ENCODE assay signal across 8 cellular contexts in genomic region chr2:112794131-112794733, GRCh38. TPM values are rescaled to one million over a fixed set of nuclear protein-coding genes. Genes with fewer than 3 reads are reported as not detected.
DNase-seq lines count a peak whose midpoint lies in the region; ATAC-seq and TF ChIP-seq lines count a peak whose summit lies in the region.

No MANE protein-coding gene starts in this region.

- H3K36me3 ChIP-seq in Karpas-422 (ENCODE audit: insufficient read depth, low read length) = no peaks in the 10 kb centered on the region
- H3K36me3 ChIP-seq in adipocyte (ENCODE audit: control insufficient read depth, insufficient read depth, low read length, severe bottlenecking) = no peaks in the 10 kb centered on the region
- no peaks in the 10 kb centered on the region for H3K36me3 ChIP-seq in lower lobe of right lung
- no peaks in the 10 kb centered on the region for H3K36me3 ChIP-seq in H7 (replicated peaks; ENCODE audit: control insufficient read depth, insufficient read depth, low read length)

- no peaks in the 10 kb centered on the region for H3K79me2 ChIP-seq in Karpas-422 (ENCODE audit: low read length)

- no peak overlapping the region for H3K4me3 ChIP-seq in Karpas-422 (ENCODE audit: low read length)
- H3K4me3 ChIP-seq in adipocyte (ENCODE audit: low read length) = no peak overlapping the region
- H3K4me3 ChIP-seq in lower lobe of right lung = no peak overlapping the region
- H3K4me3 ChIP-seq in H7 (ENCODE audit: insufficient read depth, low read depth, low read length) = no peak overlapping the region

- H3K4me1 ChIP-seq in Karpas-422 (ENCODE audit: low read length) = peaks cover 10% of the 10 kb centered on the region
- H3K4me1 ChIP-seq in adipocyte (ENCODE audit: control insufficient read depth, insufficient read depth, low read length) = peaks cover 21% of the 10 kb centered on the region
- peaks cover 15% of the 10 kb centered on the region for H3K4me1 ChIP-seq in lower lobe of right lung

- intact Hi-C loops in lower lobe of right lung (cut with DNase I) = no loop called here

- H4K20me1 ChIP-seq in Karpas-422 (ENCODE audit: insufficient read depth, low read depth, low read length) = no peaks in the 10 kb centered on the region

- no peak overlapping the region; the same call in 1 of the 2 replicates for H3K27ac ChIP-seq in Karpas-422 (ENCODE audit: low read length)
- peak overlapping the region; percentile 38 for H3K27ac ChIP-seq in lower lobe of right lung

- H3K9me3 ChIP-seq in Karpas-422 (ENCODE audit: low read length) (no peaks in the 10 kb centered on the region), adipocyte (ENCODE audit: control insufficient read depth, low read length) (no peaks in the 10 kb centered on the region), lower lobe of right lung (no peaks in the 10 kb centered on the region)

- no peaks in the 10 kb centered on the region for H3K9me2 ChIP-seq in Karpas-422 (replicated peaks; ENCODE audit: insufficient read depth, low read length)

- no peak overlapping the region for H3K9ac ChIP-seq in Karpas-422 (ENCODE audit: low read length)
- H3K9ac ChIP-seq in adipocyte (ENCODE audit: low read length) = peak overlapping the region; percentile 22

- ATAC-seq in GM19043 (IDR thresholded peaks at IDR 0.05; ENCODE audit: low read depth, unreplicated experiment) (peak; percentile 68), lower lobe of right lung (peak; percentile 85 to 86)

- H3K4me2 ChIP-seq in Karpas-422 (ENCODE audit: low read depth, low read length, poor library complexity, severe bottlenecking) = peak overlapping the region; percentile 25

- no peaks in the 10 kb centered on the region for H3K27me3 ChIP-seq in Karpas-422 (ENCODE audit: low read length)
- H3K27me3 ChIP-seq in adipocyte (replicated peaks; ENCODE audit: control insufficient read depth, insufficient read depth, low read length) = no peaks in the 10 kb centered on the region
- H3K27me3 ChIP-seq in lower lobe of right lung (ENCODE audit: low read depth) = no peaks in the 10 kb centered on the region
- H3K27me3 ChIP-seq in H7 (ENCODE audit: control insufficient read depth, insufficient read depth, low read length) = no peaks in the 10 kb centered on the region

- DNase-seq in AG08396 (ENCODE audit: low spot score) (peak; percentile 68), Karpas-422 (peak; percentile 59), adipocyte (ENCODE audit: low read depth) (peak; percentile 35), lower lobe of right lung (peak; percentile 74), NCI-H2227 treated with DMSO at 0.1 percent for 48 hours (lab: John Stamatoyannopoulos, UW) (no peak), H7 (no peak), amniotic stem cell (lab: John Stamatoyannopoulos, UW) (no peak)

- TF ChIP-seq CTCF in lower lobe of right lung (IDR thresholded peaks at IDR 0.05) = no peak

- H2AFZ ChIP-seq in Karpas-422 (ENCODE audit: low read length) = peak overlapping the region; percentile 5; the same call in 1 of the 2 replicates

RNA-seq across cellular contexts. Expression of gene IL1A, which starts 9.9 kb away (rescaled TPM):
- 0.15 TPM in 1 of 2 replicates, not detected in the other for total RNA-seq in Karpas-422 (2014; rRNA removed; shearing (Covaris generic); ENCODE audit: low replicate concordance)
- 2.1 TPM for total RNA-seq in lower lobe of right lung
- 0.11 and 0.38 TPM in 2 replicates for total RNA-seq in H7 (2014; rRNA removed; shearing (Covaris generic))

RNA-seq across cellular contexts. Expression of gene CKAP2L, which starts 29.8 kb away (rescaled TPM):
- 8.9 and 17.0 TPM in 2 replicates for total RNA-seq in Karpas-422 (2014; rRNA removed; shearing (Covaris generic); ENCODE audit: low replicate concordance)
- total RNA-seq in lower lobe of right lung = 1.3 TPM
- total RNA-seq in H7 (2014; rRNA removed; shearing (Covaris generic)) = 14.9 and 24.8 TPM in 2 replicates

RNA-seq across cellular contexts. Expression of gene IL1B, which starts 42.3 kb away (rescaled TPM):
- not detected in 2 replicates for total RNA-seq in Karpas-422 (2014; rRNA removed; shearing (Covaris generic); ENCODE audit: low replicate concordance)
- 17.5 TPM for total RNA-seq in lower lobe of right lung
- not detected in 2 replicates for total RNA-seq in H7 (2014; rRNA removed; shearing (Covaris generic))

Comparison
In these comparisons a context has a peak if more than half of its experiments do, and no peak if none do; other contexts are left out.
1. DNase-seq: peak in AG08396 (single experiment), Karpas-422 (single experiment), adipocyte (single experiment) and lower lobe of right lung (single experiment); none in NCI-H2227 treated with DMSO at 0.1 percent for 48 hours (single experiment), H7 (single experiment) and amniotic stem cell (single experiment).
2. RNA of gene IL1B, which starts 42.3 kb away (total RNA-seq): 17.5 TPM in lower lobe of right lung (single experiment); not detected in Karpas-422 and not detected in H7; every median in the first group is over 10 times any median in the second.